ENCODE assay signal across 8 cellular contexts in genomic region chr5:59039296-59040006, GRCh38.
A peak's percentile ranks its signal among the peaks of the same experiment; 100 is the strongest.
DNase-seq lines count a peak whose midpoint lies in the region; ATAC-seq and TF ChIP-seq lines count a peak whose summit lies in the region.

No MANE protein-coding gene starts in this region.

- no peaks in the 10 kb centered on the region for H3K9me3 ChIP-seq in WERI-Rb-1 (ENCODE audit: severe bottlenecking)

- H3K4me3 ChIP-seq in WERI-Rb-1 (ENCODE audit: low read depth, low read length), result peak overlapping the region; percentile 68

- H3K27ac ChIP-seq in WERI-Rb-1, result no peak overlapping the region; the same call in 1 of the 2 replicates

- no peak for TF ChIP-seq CTCF in WERI-Rb-1 (IDR thresholded peaks at IDR 0.05; ENCODE audit: low read depth, low read length)

- peaks cover 9% of the 10 kb centered on the region for H3K27me3 ChIP-seq in WERI-Rb-1 (ENCODE audit: insufficient read depth, low read depth, severe bottlenecking)

- in situ Hi-C loops in T47D (cut with HindIII; ENCODE audit: low pct_unique_long_range_greater_than_20kb, low sequenced_read_pairs), result no loop called here

- peak; percentile 91 for DNase-seq in Daoy (ENCODE audit: low read depth)
- peak; percentile 84 for DNase-seq in KG1 (lab: John Stamatoyannopoulos, UW)
- peak; percentile 58 for DNase-seq in WERI-Rb-1
- peak; percentile 45 to 65 for DNase-seq in T47D (ENCODE audit: low read depth in 1 of 2, low spot score in 1 of 2)
- DNase-seq in iPS-NIHi7 (ENCODE audit: extremely low spot score), result peak; percentile 69
- DNase-seq in stimulated activated CD4-positive, alpha-beta T cell treated with anti-CD3 and anti-CD28 coated beads, Interleukin-12 subunit alpha, Interleukin-12 subunit beta, amount 100 ng/mL, for 24 hours (ENCODE audit: low read depth in 2 of 2), result peak; percentile 75 to 84
- no peak for DNase-seq in NCI-H774 (lab: John Stamatoyannopoulos, UW)

- peak; percentile 79 for ATAC-seq in GM21619 (IDR thresholded peaks at IDR 0.05; ENCODE audit: unreplicated experiment)

- no peaks in the 10 kb centered on the region for H3K36me3 ChIP-seq in WERI-Rb-1
